10 cellular contexts compared by ENCODE assay signal in genomic region chr16:88691924-88692560, GRCh38. TPM values are rescaled to one million over a fixed set of nuclear protein-coding genes. Genes with fewer than 3 reads are reported as not detected.
DNase-seq lines count a peak whose midpoint lies in the region; ATAC-seq and TF ChIP-seq lines count a peak whose summit lies in the region.
"Had no signal": no experiment of that assay in that cellular context is flagged by ENCODE, and none has a peak within 500 bp of the region (broad histone marks: within the 10 kb centered on the region; RNA-seq: fewer than 3 reads in every experiment).

No MANE protein-coding gene starts in this region.

- no peak overlapping the region for H2AFZ ChIP-seq in OCI-LY7 (ENCODE audit: low read length)

- no peaks in the 10 kb centered on the region for H3K36me3 ChIP-seq in OCI-LY7 (ENCODE audit: insufficient read depth, low read length)

- H3K9me3 ChIP-seq in OCI-LY7 (ENCODE audit: low read length): no peaks in the 10 kb centered on the region

- no peak overlapping the region for H3K4me2 ChIP-seq in OCI-LY7 (ENCODE audit: low read length)

- H3K9me2 ChIP-seq in OCI-LY7 (ENCODE audit: insufficient read depth, low read length): no peaks in the 10 kb centered on the region

- TF ChIP-seq CTCF in OCI-LY7 (conservative IDR thresholded peaks at IDR 0.05; ENCODE audit: low read length): no peak

- no TSS peak for BruUV-seq in OCI-LY7 (replicated peaks; lab: Mats Ljungman, UMichigan)

- peak overlapping the region; percentile 59 for H3K27ac Mint-ChIP-seq in activated naive CD4-positive, alpha-beta T cell treated with anti-CD3 and anti-CD28 coated beads, Interleukin-2, amount 50 U/mL, for 24 hours
- H3K27ac Mint-ChIP-seq in natural killer cell treated with Interleukin-12 subunit alpha and Interleukin-12 subunit beta and Interleukin-15 and Interleukin-18, amount 100 ng/mL, for 72 hours: no peak overlapping the region
- H3K27ac Mint-ChIP-seq: brain had no signal

- H3K79me2 ChIP-seq in OCI-LY7 (ENCODE audit: insufficient read depth, low read depth, low read length): no peaks in the 10 kb centered on the region

- CTCF ChIA-PET in OCI-LY7 (lab: Charles Lee; ENCODE audit: unreplicated experiment): no interaction called here

- no peak overlapping the region for H3K27ac ChIP-seq in OCI-LY7 (ENCODE audit: low read depth, low read length, poor library complexity, severe bottlenecking)

- DNase-seq in COLO668 (lab: John Stamatoyannopoulos, UW; ENCODE audit: unreplicated experiment): peak; percentile 7
- peak; percentile 78 for DNase-seq in NOMO-1 treated with dmso at 0.1 percent for 144 hours (lab: John Stamatoyannopoulos, UW; ENCODE audit: unreplicated experiment)
- no peak for DNase-seq in natural killer cell treated with Interleukin-12 subunit alpha and Interleukin-12 subunit beta and Interleukin-15 and Interleukin-18, amount 100 ng/mL, for 72 hours (ENCODE audit: low spot score)
- no peak for DNase-seq in AG08395 (ENCODE audit: low spot score)
- DNase-seq in OCI-LY7 (ENCODE audit: low spot score): no peak
- no peak for DNase-seq in DMS53 (lab: John Stamatoyannopoulos, UW)
- DNase-seq: DMS 273 treated with DMSO at 0.1 percent for 48 hours had no signal

- POLR2A ChIA-PET in OCI-LY7 (lab: Charles Lee): no interaction called here

- no peaks in the 10 kb centered on the region for H3K27me3 Mint-ChIP-seq in activated naive CD4-positive, alpha-beta T cell treated with anti-CD3 and anti-CD28 coated beads, Interleukin-2, amount 50 U/mL, for 24 hours
- no peaks in the 10 kb centered on the region for H3K27me3 Mint-ChIP-seq in natural killer cell treated with Interleukin-12 subunit alpha and Interleukin-12 subunit beta and Interleukin-15 and Interleukin-18, amount 100 ng/mL, for 72 hours

- H3K4me1 Mint-ChIP-seq in activated naive CD4-positive, alpha-beta T cell treated with anti-CD3 and anti-CD28 coated beads, Interleukin-2, amount 50 U/mL, for 24 hours: peaks cover 48% of the 10 kb centered on the region
- H3K4me1 Mint-ChIP-seq in natural killer cell treated with Interleukin-12 subunit alpha and Interleukin-12 subunit beta and Interleukin-15 and Interleukin-18, amount 100 ng/mL, for 72 hours (ENCODE audit: low read depth in 2 of 2): peaks cover 4 to 17% of the 10 kb centered on the region in 2 donors

- H3K4me1 ChIP-seq in OCI-LY7 (ENCODE audit: insufficient read depth, low read length, poor library complexity, severe bottlenecking): peaks cover 22% of the 10 kb centered on the region

- no peaks in the 10 kb centered on the region for H3K9me3 Mint-ChIP-seq in activated naive CD4-positive, alpha-beta T cell treated with anti-CD3 and anti-CD28 coated beads, Interleukin-2, amount 50 U/mL, for 24 hours
- H3K9me3 Mint-ChIP-seq in natural killer cell treated with Interleukin-12 subunit alpha and Interleukin-12 subunit beta and Interleukin-15 and Interleukin-18, amount 100 ng/mL, for 72 hours: no peaks in the 10 kb centered on the region
- H3K9me3 Mint-ChIP-seq: brain had no signal

- intact Hi-C loops in OCI-LY7 (cut with micrococcal nuclease; ENCODE audit: unreplicated experiment): no loop called here

- no peak overlapping the region for H3K4me3 ChIP-seq in OCI-LY7 (ENCODE audit: low read depth, low read length, poor library complexity, severe bottlenecking)

- no peak overlapping the region for H3K4me3 Mint-ChIP-seq in activated naive CD4-positive, alpha-beta T cell treated with anti-CD3 and anti-CD28 coated beads, Interleukin-2, amount 50 U/mL, for 24 hours
- H3K4me3 Mint-ChIP-seq in natural killer cell treated with Interleukin-12 subunit alpha and Interleukin-12 subunit beta and Interleukin-15 and Interleukin-18, amount 100 ng/mL, for 72 hours: no peak overlapping the region
- H3K4me3 Mint-ChIP-seq: brain had no signal

- ATAC-seq in natural killer cell treated with Interleukin-12 subunit alpha and Interleukin-12 subunit beta and Interleukin-15 and Interleukin-18, amount 100 ng/mL, for 72 hours: peak; percentile 24 to 52
- no peak for ATAC-seq in HG03039 (IDR thresholded peaks at IDR 0.05; ENCODE audit: unreplicated experiment)

- H3K36me3 Mint-ChIP-seq in activated naive CD4-positive, alpha-beta T cell treated with anti-CD3 and anti-CD28 coated beads, Interleukin-2, amount 50 U/mL, for 24 hours: no peaks in the 10 kb centered on the region
- H3K36me3 Mint-ChIP-seq in natural killer cell treated with Interleukin-12 subunit alpha and Interleukin-12 subunit beta and Interleukin-15 and Interleukin-18, amount 100 ng/mL, for 72 hours: no peaks in the 10 kb centered on the region
- H3K36me3 Mint-ChIP-seq: brain had no signal

- no peaks in the 10 kb centered on the region for H4K20me1 ChIP-seq in OCI-LY7 (ENCODE audit: insufficient read depth, low read length)

RNA-seq across cellular contexts. Expression of gene SNAI3, which starts 5.7 kb away (rescaled TPM):
- 1 to 10 TPM in 1 of 2 donors, under 1 TPM in 1; 0.42 to 1.2 TPM for total RNA-seq in natural killer cell treated with Interleukin-12 subunit alpha and Interleukin-12 subunit beta and Interleukin-15 and Interleukin-18, amount 100 ng/mL, for 72 hours
- 2.4 and 3.1 TPM in 2 replicates for total RNA-seq in OCI-LY7 (2014; rRNA removed; shearing (Covaris generic))
- total RNA-seq in OCI-LY7 (2022): 1.6 and 3.3 TPM in 2 replicates

RNA-seq across cellular contexts. Expression of gene RNF166, which starts 14.2 kb away (rescaled TPM):
- 10 to 100 TPM; 29.1 to 49.4 TPM for total RNA-seq in natural killer cell treated with Interleukin-12 subunit alpha and Interleukin-12 subunit beta and Interleukin-15 and Interleukin-18, amount 100 ng/mL, for 72 hours
- total RNA-seq in OCI-LY7 (2014; rRNA removed; shearing (Covaris generic)): 39.2 and 52.4 TPM in 2 replicates
- 40.3 and 56.2 TPM in 2 replicates for total RNA-seq in OCI-LY7 (2022)

RNA-seq across cellular contexts. Expression of gene CTU2, which starts 14.3 kb away (rescaled TPM):
- 10 to 100 TPM; 39.0 to 80.4 TPM for total RNA-seq in natural killer cell treated with Interleukin-12 subunit alpha and Interleukin-12 subunit beta and Interleukin-15 and Interleukin-18, amount 100 ng/mL, for 72 hours
- total RNA-seq in OCI-LY7 (2014; rRNA removed; shearing (Covaris generic)): 18.5 and 21.9 TPM in 2 replicates
- total RNA-seq in OCI-LY7 (2022): 23.3 and 24.4 TPM in 2 replicates

RNA-seq across cellular contexts. Expression of gene MVD, which starts 29.2 kb away (rescaled TPM):
- 100 to 1,000 TPM in 1 of 2 donors, 10 to 100 TPM in 1; 77.2 to 124 TPM for total RNA-seq in natural killer cell treated with Interleukin-12 subunit alpha and Interleukin-12 subunit beta and Interleukin-15 and Interleukin-18, amount 100 ng/mL, for 72 hours
- total RNA-seq in OCI-LY7 (2014; rRNA removed; shearing (Covaris generic)): 65.6 and 74.4 TPM in 2 replicates
- 136 and 158 TPM in 2 replicates for total RNA-seq in OCI-LY7 (2022)

RNA-seq across cellular contexts. Expression of gene CYBA, which starts 41.2 kb away (rescaled TPM):
- 100 to 1,000 TPM; 268 to 386 TPM for total RNA-seq in natural killer cell treated with Interleukin-12 subunit alpha and Interleukin-12 subunit beta and Interleukin-15 and Interleukin-18, amount 100 ng/mL, for 72 hours
- total RNA-seq in OCI-LY7 (2014; rRNA removed; shearing (Covaris generic)): 601 and 647 TPM in 2 replicates
- 315 and 359 TPM in 2 replicates for total RNA-seq in OCI-LY7 (2022)

Comparison
In these comparisons a context has a peak if more than half of its experiments do, and no peak if none do; other contexts are left out.
1. DNase-seq: peak in COLO668 (single experiment) and NOMO-1 treated with dmso at 0.1 percent for 144 hours (single experiment); none in natural killer cell treated with Interleukin-12 subunit alpha and Interleukin-12 subunit beta and Interleukin-15 and Interleukin-18, amount 100 ng/mL, for 72 hours (single experiment), AG08395 (single experiment), OCI-LY7 (single experiment) and DMS53 (single experiment).